22 cellular contexts compared by ENCODE assay signal in genomic region chr19:12821761-12822160, GRCh38. TPM values are rescaled to one million over a fixed set of nuclear protein-coding genes. Genes with fewer than 3 reads are reported as not detected.
"Had no signal": no experiment of that assay in that cellular context is flagged by ENCODE, and none has a peak within 500 bp of the region (broad histone marks: within the 10 kb centered on the region; RNA-seq: fewer than 3 reads in every experiment).

No MANE protein-coding gene starts in this region.

- H3K9me3 ChIP-seq: thyroid gland, vagina had no signal

- DNase-seq: activated CD4-positive, alpha-beta T cell treated with anti-CD3 and anti-CD28 coated beads for 4 hours; activated CD8-positive, alpha-beta memory T cell treated with anti-CD3 and anti-CD28 coated beads, Interleukin-2, amount 50 U/mL, for 48 hours; activated CD8-positive, alpha-beta T cell treated with anti-CD3 and anti-CD28 coated beads, Interleukin-2, amount 10 ng/mL, durations not matched to agents 7 days and 5 days; amniotic stem cell; brain microvascular endothelial cell; dermis blood vessel endothelial cell; foreskin melanocyte; heart left ventricle; left lung; nucleus accumbens; right cardiac atrium; small intestine; thyroid gland had no signal

- H3K27me3 ChIP-seq: brain microvascular endothelial cell, vagina had no signal

- H3K4me3 ChIP-seq: heart left ventricle, left lung, thyroid gland, vagina had no signal

- H3K36me3 ChIP-seq: brain microvascular endothelial cell, heart left ventricle, left lung, thyroid gland, vagina had no signal

- H3K27ac ChIP-seq: brain microvascular endothelial cell, heart left ventricle, left lung, thyroid gland, vagina, VCaP had no signal

- ATAC-seq: activated CD8-positive, alpha-beta T cell treated with anti-CD3 and anti-CD28 coated beads, Interleukin-2, amount 10 ng/mL, durations not matched to agents 7 days and 5 days; esophagus mucosa; heart left ventricle; left lung; natural killer cell treated with Interleukin-12 subunit alpha and Interleukin-12 subunit beta and Interleukin-15 and Interleukin-18, amount 100 ng/mL, for 72 hours; right cardiac atrium had no signal

- H3K9me3 Mint-ChIP-seq: activated naive CD4-positive, alpha-beta T cell treated with anti-CD3 and anti-CD28 coated beads, Interleukin-2, amount 50 U/mL, for 24 hours; T-helper 2 cell treated with Interferon-gamma antibody and Interleukin-4, amounts not matched to agents 5 μg/mL and 100 μg/mL, for 36 hours had no signal

- H3K4me1 ChIP-seq: thyroid gland, vagina had no signal

- H3K4me3 Mint-ChIP-seq: activated CD8-positive, alpha-beta T cell treated with anti-CD3 and anti-CD28 coated beads, Interleukin-2, amount 10 ng/mL, durations not matched to agents 7 days and 5 days; activated naive CD4-positive, alpha-beta T cell treated with anti-CD3 and anti-CD28 coated beads, Interleukin-2, amount 50 U/mL, for 24 hours; memory B cell; natural killer cell treated with Interleukin-12 subunit alpha and Interleukin-12 subunit beta and Interleukin-15 and Interleukin-18, amount 100 ng/mL, for 72 hours; T-helper 2 cell treated with Interferon-gamma antibody and Interleukin-4, amounts not matched to agents 5 μg/mL and 100 μg/mL, for 36 hours had no signal

- H3K27ac Mint-ChIP-seq: activated CD8-positive, alpha-beta T cell treated with anti-CD3 and anti-CD28 coated beads, Interleukin-2, amount 10 ng/mL, durations not matched to agents 7 days and 5 days; activated naive CD4-positive, alpha-beta T cell treated with anti-CD3 and anti-CD28 coated beads, Interleukin-2, amount 50 U/mL, for 24 hours; memory B cell; natural killer cell treated with Interleukin-12 subunit alpha and Interleukin-12 subunit beta and Interleukin-15 and Interleukin-18, amount 100 ng/mL, for 72 hours; progenitor cell of endocrine pancreas; T-helper 2 cell treated with Interferon-gamma antibody and Interleukin-4, amounts not matched to agents 5 μg/mL and 100 μg/mL, for 36 hours had no signal

RNA-seq across cellular contexts. Expression of gene RTBDN, which starts 12.6 kb away (rescaled TPM):
- total RNA-seq: activated CD8-positive, alpha-beta T cell treated with anti-CD3 and anti-CD28 coated beads, Interleukin-2, amount 10 ng/mL, durations not matched to agents 7 days and 5 days; dermis blood vessel endothelial cell; esophagus mucosa; heart left ventricle; left lung; natural killer cell treated with Interleukin-12 subunit alpha and Interleukin-12 subunit beta and Interleukin-15 and Interleukin-18, amount 100 ng/mL, for 72 hours; progenitor cell of endocrine pancreas; right cardiac atrium; thyroid gland had no signal

RNA-seq across cellular contexts. Expression of gene MAST1, which starts 16.6 kb away (rescaled TPM):
- total RNA-seq: esophagus mucosa had no signal

RNA-seq across cellular contexts. Expression of gene THSD8, which starts 19.9 kb away (rescaled TPM):
- total RNA-seq: cerebellum, dermis blood vessel endothelial cell, vagina had no signal
